8 cellular contexts compared by ENCODE assay signal in genomic region chr15:88912500-88912921, GRCh38. TPM values are rescaled to one million over a fixed set of nuclear protein-coding genes. Genes with fewer than 3 reads are reported as not detected.
A peak's percentile ranks its signal among the peaks of the same experiment; 100 is the strongest.
DNase-seq lines count a peak whose midpoint lies in the region; ATAC-seq and TF ChIP-seq lines count a peak whose summit lies in the region.

No MANE protein-coding gene starts in this region.

- 2% methylated on average over 20 of the region's 20 CpGs for WGBS in HUES64

- H3K4me1 ChIP-seq in ACC112 (ENCODE audit: control insufficient read depth, insufficient read depth, low read length, unreplicated experiment) (peaks cover 23% of the 10 kb centered on the region), HUES64 (ENCODE audit: insufficient read depth, low read length) (peaks cover 15% of the 10 kb centered on the region), lower lobe of right lung (peaks cover 25% of the 10 kb centered on the region)

- H3K9ac ChIP-seq in HUES64 (ENCODE audit: low read depth, low read length) = peak overlapping the region; percentile 85

- H3K27me3 ChIP-seq in ACC112 (ENCODE audit: insufficient read depth, low read length) = no peaks in the 10 kb centered on the region
- H3K27me3 ChIP-seq in HUES64 (ENCODE audit: insufficient read depth, low read length) = no peaks in the 10 kb centered on the region
- H3K27me3 ChIP-seq in lower lobe of right lung (ENCODE audit: low read depth) = no peaks in the 10 kb centered on the region

- H3K36me3 Mint-ChIP-seq in chondrocyte (ENCODE audit: low read depth) (peaks cover 10% of the 10 kb centered on the region), type B pancreatic cell (peaks cover 15% of the 10 kb centered on the region)

- intact Hi-C loops in lower lobe of right lung (cut with DNase I) = no loop called here

- H3K9me3 ChIP-seq in HUES64 (ENCODE audit: insufficient read depth, low read depth, low read length) (no peaks in the 10 kb centered on the region), lower lobe of right lung (no peaks in the 10 kb centered on the region)

- no peaks in the 10 kb centered on the region for H3K27me3 Mint-ChIP-seq in chondrocyte (ENCODE audit: low read depth)
- peaks cover under 1% of the 10 kb centered on the region for H3K27me3 Mint-ChIP-seq in type B pancreatic cell

- ATAC-seq in lower lobe of right lung = peak; percentile 17 to 41

- H3K4me1 Mint-ChIP-seq in chondrocyte (ENCODE audit: low read depth) (peaks cover 39% of the 10 kb centered on the region), type B pancreatic cell (ENCODE audit: unreplicated experiment) (peaks cover 26% of the 10 kb centered on the region)

- no peak for TF ChIP-seq CTCF in chondrocyte (IDR thresholded peaks at IDR 0.05)
- TF ChIP-seq CTCF in lower lobe of right lung (IDR thresholded peaks at IDR 0.05) = no peak
- TF ChIP-seq CTCF in type B pancreatic cell (conservative IDR thresholded peaks at IDR 0.05) = no peak

- H2AFZ ChIP-seq in ACC112 (ENCODE audit: low read length, unreplicated experiment) = peak overlapping the region; percentile 39

- DNase-seq in chondrocyte (ENCODE audit: low spot score) (no peak), lower lobe of right lung (no peak), type B pancreatic cell (ENCODE audit: extremely low spot score, unreplicated experiment) (no peak), NCI-H1930 (lab: John Stamatoyannopoulos, UW) (no peak), erythroblast (lab: John Stamatoyannopoulos, UW) (no peak), GF-D8 (lab: John Stamatoyannopoulos, UW) (no peak)

- TF ChIP-seq POLR2A in erythroblast (IDR thresholded peaks at IDR 0.05; ENCODE audit: low read length) = no peak

- peak overlapping the region; percentile 83 for H3K4me3 Mint-ChIP-seq in chondrocyte (ENCODE audit: unreplicated experiment)
- H3K4me3 Mint-ChIP-seq in type B pancreatic cell = peak overlapping the region; percentile 93

- H3K27ac ChIP-seq in ACC112 (ENCODE audit: low read depth, low read length) (peak overlapping the region; percentile 63), HUES64 (ENCODE audit: low read depth, low read length) (peak overlapping the region; percentile 47), lower lobe of right lung (peak overlapping the region; percentile 75)

- no peaks in the 10 kb centered on the region for H3K79me2 ChIP-seq in ACC112 (ENCODE audit: control insufficient read depth, insufficient read depth, low read length, unreplicated experiment)

- H3K9me3 Mint-ChIP-seq in chondrocyte (ENCODE audit: low read depth) = no peaks in the 10 kb centered on the region
- H3K9me3 Mint-ChIP-seq in type B pancreatic cell = no peaks in the 10 kb centered on the region

- peak overlapping the region; percentile 79 for H3K27ac Mint-ChIP-seq in chondrocyte (ENCODE audit: unreplicated experiment)
- peak overlapping the region; percentile 68 for H3K27ac Mint-ChIP-seq in type B pancreatic cell

- peak overlapping the region; percentile 78 for H3K4me3 ChIP-seq in ACC112 (ENCODE audit: low read depth, low read length)
- peak overlapping the region; percentile 99 for H3K4me3 ChIP-seq in HUES64 (ENCODE audit: low read length)
- peak overlapping the region; percentile 86 for H3K4me3 ChIP-seq in lower lobe of right lung

- H3K36me3 ChIP-seq in ACC112 (ENCODE audit: insufficient read depth, low read length) (no peaks in the 10 kb centered on the region), HUES64 (ENCODE audit: insufficient read depth, low read length) (peaks cover 37% of the 10 kb centered on the region), lower lobe of right lung (peaks cover 14% of the 10 kb centered on the region)

RNA-seq across cellular contexts. Expression of gene MFGE8, which starts 0.7 kb away (rescaled TPM):
- 297 TPM for polyA plus RNA-seq in HUES64 (2013, experiment 1 of 2)
- 304 TPM for polyA plus RNA-seq in HUES64 (2013, experiment 2 of 2)
- total RNA-seq in chondrocyte (154 to 305 TPM (median 287 TPM) in 3 replicates), lower lobe of right lung (125 TPM), type B pancreatic cell (ENCODE audit: low replicate concordance) (82.0 and 162 TPM in 2 replicates)

RNA-seq across cellular contexts. Expression of gene HAPLN3, which starts 17.2 kb away (rescaled TPM):
- polyA plus RNA-seq in HUES64 (2013, experiment 1 of 2) = 11.7 TPM
- 11.7 TPM for polyA plus RNA-seq in HUES64 (2013, experiment 2 of 2)
- total RNA-seq in chondrocyte (29.9 to 78.2 TPM (median 73.7 TPM) in 3 replicates), lower lobe of right lung (2.7 TPM), type B pancreatic cell (ENCODE audit: low replicate concordance) (3.2 and 10.4 TPM in 2 replicates)
